10 cellular contexts compared by ENCODE assay signal in genomic region chr12:46217686-46218508, GRCh38. TPM values are rescaled to one million over a fixed set of nuclear protein-coding genes. Genes with fewer than 3 reads are reported as not detected.
DNase-seq lines count a peak whose midpoint lies in the region; ATAC-seq and TF ChIP-seq lines count a peak whose summit lies in the region.
"Had no signal": no experiment of that assay in that cellular context is flagged by ENCODE, and none has a peak within 500 bp of the region (broad histone marks: within the 10 kb centered on the region; RNA-seq: fewer than 3 reads in every experiment).

No MANE protein-coding gene starts in this region.

- H3K27me3 Mint-ChIP-seq in activated naive CD4-positive, alpha-beta T cell treated with anti-CD3 and anti-CD28 coated beads, Interleukin-2, amount 50 U/mL, for 24 hours = no peaks in the 10 kb centered on the region

- CTCF ChIA-PET in SK-N-SH (lab: Yijun Ruan, JAX) = interaction anchor here (1.5 to 1.9 kb wide), 2 partner anchors 17 to 19 kb away, joined by 4 to 6 read pairs; no protein-coding TSS in a partner anchor

- no peak for TF ChIP-seq EP300 in SK-N-SH (IDR thresholded peaks at IDR 0.05; ENCODE audit: borderline replicate concordance in 1 of 2, low read depth in 1 of 2, low read length in 1 of 2)

- H3K9ac ChIP-seq in SK-N-SH = no peak overlapping the region

- H3K36me3 ChIP-seq in SK-N-SH (replicated peaks in 1 of 2; ENCODE audit: control insufficient read depth in 1 of 2, insufficient read depth in 2 of 2, low read length in 1 of 2) = peaks cover 37 to 39% of the 10 kb centered on the region in 2 experiments

- peaks cover 100% of the 10 kb centered on the region for H3K4me1 Mint-ChIP-seq in activated naive CD4-positive, alpha-beta T cell treated with anti-CD3 and anti-CD28 coated beads, Interleukin-2, amount 50 U/mL, for 24 hours
- peaks cover 90% of the 10 kb centered on the region for H3K4me1 Mint-ChIP-seq in stimulated activated effector memory CD8-positive, alpha-beta T cell treated with anti-CD3 and anti-CD28 coated beads, Interleukin-12 subunit alpha, Interleukin-12 subunit beta, amount 100 ng/mL, for 72 hours

- H2AFZ ChIP-seq in SK-N-SH (ENCODE audit: low read depth) = no peak overlapping the region

- peak overlapping the region; percentile 81 for H3K4me3 Mint-ChIP-seq in activated naive CD4-positive, alpha-beta T cell treated with anti-CD3 and anti-CD28 coated beads, Interleukin-2, amount 50 U/mL, for 24 hours
- peak overlapping the region; percentile 67 for H3K4me3 Mint-ChIP-seq in stimulated activated effector memory CD8-positive, alpha-beta T cell treated with anti-CD3 and anti-CD28 coated beads, Interleukin-12 subunit alpha, Interleukin-12 subunit beta, amount 100 ng/mL, for 72 hours

- no peak overlapping the region for H3K27ac ChIP-seq in SK-N-SH (ENCODE audit: low read depth in 2 of 2, low read length in 1 of 2)
- H3K27ac ChIP-seq: 22Rv1, SJCRH30 had no signal

- WGBS in SK-N-SH (ENCODE audit: low lambda C conversion rate) = 78% methylated on average over 9 of the region's 9 CpGs

- peaks cover 38% of the 10 kb centered on the region for H3F3A ChIP-seq in SK-N-SH (replicated peaks; ENCODE audit: insufficient read depth)

- H3K27me3 ChIP-seq in SK-N-SH (ENCODE audit: insufficient read depth) = no peaks in the 10 kb centered on the region
- H3K27me3 ChIP-seq: SJCRH30 had no signal

- H3K9me3 ChIP-seq in SK-N-SH = no peaks in the 10 kb centered on the region
- H3K9me3 ChIP-seq: SJCRH30 had no signal

- H3K9me2 ChIP-seq in SK-N-SH = no peaks in the 10 kb centered on the region

- no peaks in the 10 kb centered on the region for H4K20me1 ChIP-seq in SK-N-SH (ENCODE audit: insufficient read depth)

- peak overlapping the region; percentile 98 for H3K27ac Mint-ChIP-seq in activated naive CD4-positive, alpha-beta T cell treated with anti-CD3 and anti-CD28 coated beads, Interleukin-2, amount 50 U/mL, for 24 hours
- H3K27ac Mint-ChIP-seq in stimulated activated effector memory CD8-positive, alpha-beta T cell treated with anti-CD3 and anti-CD28 coated beads, Interleukin-12 subunit alpha, Interleukin-12 subunit beta, amount 100 ng/mL, for 72 hours = peak overlapping the region; percentile 99

- no peak overlapping the region for H3K4me2 ChIP-seq in SK-N-SH

- H3K9me3 Mint-ChIP-seq in activated naive CD4-positive, alpha-beta T cell treated with anti-CD3 and anti-CD28 coated beads, Interleukin-2, amount 50 U/mL, for 24 hours = peaks cover 4% of the 10 kb centered on the region
- H3K9me3 Mint-ChIP-seq in stimulated activated effector memory CD8-positive, alpha-beta T cell treated with anti-CD3 and anti-CD28 coated beads, Interleukin-12 subunit alpha, Interleukin-12 subunit beta, amount 100 ng/mL, for 72 hours = no peaks in the 10 kb centered on the region

- peaks cover 18 to 30% of the 10 kb centered on the region in 2 experiments for H3K4me1 ChIP-seq in SK-N-SH (ENCODE audit: control insufficient read depth in 1 of 2, insufficient read depth in 2 of 2, low read depth in 1 of 2, low read length in 1 of 2)

- DNase-seq in SK-N-SH (no peak), NCI-H82 treated with DMSO at 0.1 percent for 48 hours (lab: John Stamatoyannopoulos, UW; ENCODE audit: unreplicated experiment) (peak; percentile 50), NCI-H774 (lab: John Stamatoyannopoulos, UW) (no peak), HT-29 (ENCODE audit: low spot score) (no peak)
- DNase-seq in stimulated activated effector memory CD8-positive, alpha-beta T cell treated with anti-CD3 and anti-CD28 coated beads, Interleukin-12 subunit alpha, Interleukin-12 subunit beta, amount 100 ng/mL, for 72 hours (ENCODE audit: low spot score in 2 of 2) = peak in 1 of 2 donors; percentile 75

- peaks cover 17% of the 10 kb centered on the region; the same call in 1 of the 2 replicates for H3K79me2 ChIP-seq in SK-N-SH (ENCODE audit: insufficient read depth)

- H3K36me3 Mint-ChIP-seq in activated naive CD4-positive, alpha-beta T cell treated with anti-CD3 and anti-CD28 coated beads, Interleukin-2, amount 50 U/mL, for 24 hours = peaks cover 51% of the 10 kb centered on the region
- peaks cover 94% of the 10 kb centered on the region for H3K36me3 Mint-ChIP-seq in stimulated activated effector memory CD8-positive, alpha-beta T cell treated with anti-CD3 and anti-CD28 coated beads, Interleukin-12 subunit alpha, Interleukin-12 subunit beta, amount 100 ng/mL, for 72 hours

- ATAC-seq in SK-N-SH treated with all-trans-retinoic acid at 6 μM for 48 hours (no peak), HG02759 (IDR thresholded peaks at IDR 0.05; ENCODE audit: unreplicated experiment) (peak; percentile 62)
- peak; percentile 47 for ATAC-seq in stimulated activated effector memory CD8-positive, alpha-beta T cell treated with anti-CD3 and anti-CD28 coated beads, Interleukin-12 subunit alpha, Interleukin-12 subunit beta, amount 100 ng/mL, for 72 hours

- TF ChIP-seq RAD21 in SK-N-SH (IDR thresholded peaks at IDR 0.05; ENCODE audit: low read length) = no peak

- H3K4me3 ChIP-seq in SK-N-SH (ENCODE audit: low read depth in 2 of 2, low read length in 1 of 2) = no peak overlapping the region
- H3K4me3 ChIP-seq: SJCRH30 had no signal

- POLR2A ChIA-PET in SK-N-SH (lab: Yijun Ruan, JAX) = no interaction called here

- TF ChIP-seq CTCF in SK-N-SH (IDR thresholded peaks at IDR 0.05) = no peak

TF ChIP-seq in SK-N-SH treated with all-trans-retinoic acid at 6 μM for 48 hours, 23 proteins besides CTCF, POLR2A, EP300 and RAD21:
- TF ChIP-seq SNAI2 (CRISPR knock-in tag; IDR thresholded peaks at IDR 0.05) = 0 out of 2 replicates have a peak, but pooled peaks have one; percentile 26
- TF ChIP-seq ESRRG (CRISPR knock-in tag; IDR thresholded peaks at IDR 0.05) = no peak
- TF ChIP-seq ZFP3 (CRISPR knock-in tag; IDR thresholded peaks at IDR 0.05) = no peak
TF ChIP-seq in SK-N-SH treated with all-trans-retinoic acid at 6 μM for 48 hours: peak in this region for 1.

TF ChIP-seq in SK-N-SH, 30 proteins besides CTCF, POLR2A, EP300 and RAD21:
- TF ChIP-seq IRF3 (IDR thresholded peaks at IDR 0.05; ENCODE audit: low read depth, low read length) (no peak), USF2 (IDR thresholded peaks at IDR 0.05; ENCODE audit: borderline replicate concordance, low read depth, low read length) (no peak), NRF1 (IDR thresholded peaks at IDR 0.05; ENCODE audit: low read depth, low read length) (no peak), MEF2A (IDR thresholded peaks at IDR 0.05; ENCODE audit: borderline replicate concordance, low read depth) (no peak)

RNA-seq across cellular contexts. Expression of gene SLC38A1, which starts 50.9 kb away (rescaled TPM):
- polyA plus RNA-seq in SK-N-SH (2012; rRNA removed) = 20.7 and 27.7 TPM in 2 replicates
- polyA plus RNA-seq in SK-N-SH (2012; cell fraction: cytosol; rRNA removed) = 27.8 and 28.3 TPM in 2 replicates
- polyA plus RNA-seq in SK-N-SH (2012; cell fraction: nucleus; rRNA removed) = 13.0 and 26.5 TPM in 2 replicates
- total RNA-seq in HT-29 (2014; rRNA removed; shearing (Covaris generic)) = 57.1 and 58.6 TPM in 2 replicates
